ENCODE assay signal across 8 cellular contexts in the genomic region with DNA sequence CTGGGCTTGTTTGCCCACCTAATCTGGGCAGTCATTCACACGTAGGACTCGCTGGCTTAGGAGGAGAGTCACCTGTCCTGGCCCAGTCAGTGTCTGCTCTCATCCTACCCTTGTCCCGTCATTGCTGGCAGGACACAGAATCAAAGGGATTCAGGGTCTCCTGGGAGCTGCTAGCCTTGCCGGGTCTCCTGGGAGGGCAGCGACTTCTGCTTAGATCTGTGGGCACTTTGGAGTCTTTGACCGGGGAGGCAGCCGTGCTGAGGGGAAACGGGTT. TPM values are rescaled to one million over a fixed set of nuclear protein-coding genes. Genes with fewer than 3 reads are reported as not detected.
DNase-seq lines count a peak whose midpoint lies in the region; ATAC-seq and TF ChIP-seq lines count a peak whose summit lies in the region.

No MANE protein-coding gene starts in this region.

- H3K27me3 ChIP-seq in foreskin keratinocyte, result no peaks in the 10 kb centered on the region

- DNase-seq in DMS79 treated with DMSO at 0.1 percent for 48 hours (lab: John Stamatoyannopoulos, UW) (peak; percentile 43), DMS79 (lab: John Stamatoyannopoulos, UW) (no peak), T-cell (peak in 1 of 34 experiments; percentile 14), foreskin keratinocyte (peak in 1 of 2 donors; percentile 62), G401 (ENCODE audit: low spot score) (no peak)
- no peak for DNase-seq in effector CD8-positive, alpha-beta T cell (lab: John Stamatoyannopoulos, UW)

- peak overlapping the region; percentile 68 to 89 (median 86) for H3K4me3 Mint-ChIP-seq in T-cell
- peak overlapping the region; percentile 74 for H3K4me3 Mint-ChIP-seq in stimulated activated memory B cell treated with anti-CD40 and anti-IgM and Interleukin-4, amounts not matched to agents 10 μg/mL and 1 μg/mL and 100 μg/mL, for 72 hours

- H3K9me3 Mint-ChIP-seq in T-cell, result no peaks in the 10 kb centered on the region
- H3K9me3 Mint-ChIP-seq in stimulated activated memory B cell treated with anti-CD40 and anti-IgM and Interleukin-4, amounts not matched to agents 10 μg/mL and 1 μg/mL and 100 μg/mL, for 72 hours, result no peaks in the 10 kb centered on the region

- H3K27ac Mint-ChIP-seq in T-cell, result peak overlapping the region; percentile 98 to 99
- peak overlapping the region; percentile 88 for H3K27ac Mint-ChIP-seq in stimulated activated memory B cell treated with anti-CD40 and anti-IgM and Interleukin-4, amounts not matched to agents 10 μg/mL and 1 μg/mL and 100 μg/mL, for 72 hours

- in situ Hi-C loops in G401 (cut with HindIII; ENCODE audit: low sequenced_read_pairs), result no loop called here

- no peak for TF ChIP-seq CTCF in foreskin keratinocyte (conservative IDR thresholded peaks at IDR 0.05)

- no peaks in the 10 kb centered on the region for H3K36me3 Mint-ChIP-seq in T-cell
- no peaks in the 10 kb centered on the region for H3K36me3 Mint-ChIP-seq in stimulated activated memory B cell treated with anti-CD40 and anti-IgM and Interleukin-4, amounts not matched to agents 10 μg/mL and 1 μg/mL and 100 μg/mL, for 72 hours

- CTCF ChIA-PET in T-cell (lab: Charles Lee), result interaction anchor here in 1 of 2 donors (0.6 kb wide), 1 partner anchor 198 kb away, joined by 3 read pairs; a partner anchor contains a TSS

- peak overlapping the region; percentile 86 for H3K27ac ChIP-seq in foreskin keratinocyte

- H3K27me3 Mint-ChIP-seq in T-cell, result no peaks in the 10 kb centered on the region
- no peaks in the 10 kb centered on the region for H3K27me3 Mint-ChIP-seq in stimulated activated memory B cell treated with anti-CD40 and anti-IgM and Interleukin-4, amounts not matched to agents 10 μg/mL and 1 μg/mL and 100 μg/mL, for 72 hours

- ATAC-seq in T-cell (replicated peaks in 1 of 4) (no peak), foreskin keratinocyte (peak; percentile 37), HG03469 (IDR thresholded peaks at IDR 0.05; ENCODE audit: unreplicated experiment) (no peak)
- ATAC-seq in stimulated activated memory B cell treated with anti-CD40 and anti-IgM and Interleukin-4, amounts not matched to agents 10 μg/mL and 1 μg/mL and 100 μg/mL, for 72 hours, result no peak

- peaks cover 24% of the 10 kb centered on the region for H3K4me1 ChIP-seq in foreskin keratinocyte

- POLR2A ChIA-PET in T-cell (lab: Charles Lee), result no interaction called here

- H3K4me1 Mint-ChIP-seq in T-cell, result peaks cover 62 to 69% (median 64%) of the 10 kb centered on the region in 3 donors
- H3K4me1 Mint-ChIP-seq in stimulated activated memory B cell treated with anti-CD40 and anti-IgM and Interleukin-4, amounts not matched to agents 10 μg/mL and 1 μg/mL and 100 μg/mL, for 72 hours, result peaks cover 76% of the 10 kb centered on the region

RNA-seq across cellular contexts. Expression of a gene that starts 12.6 kb away (rescaled TPM):
- total RNA-seq in T-cell, result 10 to 100 TPM; 20.1 to 31.2 (median 24.5) TPM
- total RNA-seq in foreskin keratinocyte, result 15.0 and 16.3 TPM in 2 replicates
- polyA plus RNA-seq in foreskin keratinocyte, result 11.1 and 12.0 TPM in 2 replicates
- 12.0 and 13.8 TPM in 2 replicates for total RNA-seq in G401 (2014; rRNA removed; shearing (Covaris generic))
